Comparison of ENCODE assay signal across 8 cellular contexts in genomic region chr19:19488875-19489690, GRCh38.
DNase-seq lines count a peak whose midpoint lies in the region; ATAC-seq and TF ChIP-seq lines count a peak whose summit lies in the region.

No MANE protein-coding gene starts in this region.

- TF ChIP-seq POLR2A in erythroblast (IDR thresholded peaks at IDR 0.05; ENCODE audit: low read length), result peak; percentile 41

- H3K36me3 ChIP-seq in muscle layer of duodenum (ENCODE audit: control insufficient read depth in 1 of 2, insufficient read depth in 2 of 2, low read length in 2 of 2), result peaks cover 13 to 29% of the 10 kb centered on the region in 2 donors

- H3K27ac ChIP-seq in muscle layer of duodenum (ENCODE audit: low read length), result peak overlapping the region; percentile 49

- no peaks in the 10 kb centered on the region for H3K27me3 ChIP-seq in muscle layer of duodenum (ENCODE audit: low read depth, low read length)

- H3K9me3 ChIP-seq in muscle layer of duodenum (ENCODE audit: control insufficient read depth in 1 of 2, low read length in 2 of 2), result no peaks in the 10 kb centered on the region

- peak; percentile 69 for DNase-seq in NCI-H748 (lab: John Stamatoyannopoulos, UW; ENCODE audit: unreplicated experiment)
- no peak for DNase-seq in NCI-H748 treated with DMSO at 0.1 percent for 48 hours (lab: John Stamatoyannopoulos, UW)
- DNase-seq in OCI-M1 (lab: John Stamatoyannopoulos, UW), result peak; percentile 100
- peak; percentile 83 for DNase-seq in activated T-cell treated with anti-CD3 and anti-CD28 coated beads, Interleukin-2, amount 50 U/mL, for 1 hour
- peak; percentile 96 for DNase-seq in erythroblast (lab: John Stamatoyannopoulos, UW)
- DNase-seq in stimulated activated CD8-positive, alpha-beta memory T cell treated with anti-CD3 and anti-CD28 coated beads, Interleukin-7, amount 100 ng/mL, for 1 hour (ENCODE audit: low read depth in 2 of 2), result peak; percentile 64 to 69

- H3K4me1 ChIP-seq in muscle layer of duodenum (ENCODE audit: control insufficient read depth in 1 of 2, insufficient read depth in 2 of 2, low read length in 2 of 2), result peaks cover 19 to 26% of the 10 kb centered on the region in 2 donors

- peak overlapping the region; percentile 7 to 15 for H3K4me3 ChIP-seq in muscle layer of duodenum (ENCODE audit: low read depth in 1 of 2, low read length in 2 of 2)

- peak; percentile 58 for ATAC-seq in HG03139 (IDR thresholded peaks at IDR 0.05; ENCODE audit: unreplicated experiment)
